Comparison of ENCODE assay signal across 8 cellular contexts in the genomic region with DNA sequence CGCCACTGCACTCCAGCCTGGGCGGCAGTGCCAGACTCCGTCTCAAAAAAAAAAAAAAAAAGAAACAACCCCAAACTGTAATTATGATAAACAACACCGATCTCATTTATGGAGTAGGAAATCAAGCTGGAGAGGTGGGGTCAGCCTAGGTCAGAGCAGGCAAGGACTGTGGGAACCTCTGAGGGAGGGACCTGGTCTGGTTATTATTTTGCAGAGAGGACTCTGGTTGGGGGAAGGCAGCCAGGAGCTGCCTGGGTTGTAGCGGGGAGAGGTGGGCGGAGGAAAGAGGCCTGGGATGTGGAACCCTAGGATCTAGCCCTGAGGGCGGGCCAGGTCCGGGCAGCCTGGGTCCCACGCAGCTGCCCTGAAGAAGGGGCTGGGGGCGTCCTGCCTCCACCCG. TPM values are rescaled to one million over a fixed set of nuclear protein-coding genes. Genes with fewer than 3 reads are reported as not detected.
DNase-seq lines count a peak whose midpoint lies in the region; ATAC-seq and TF ChIP-seq lines count a peak whose summit lies in the region.

No MANE protein-coding gene starts in this region.

- H3K27me3 Mint-ChIP-seq in neural progenitor cell (ENCODE audit: insufficient read depth, low read depth), result peaks cover 11% of the 10 kb centered on the region

- no peak for TF ChIP-seq CTCF in neural progenitor cell (IDR thresholded peaks at IDR 0.05)

- no peak overlapping the region for H3K27ac ChIP-seq in SJCRH30
- H3K27ac ChIP-seq in neural progenitor cell, result no peak overlapping the region

- H3K4me1 ChIP-seq in SJCRH30, result no peaks in the 10 kb centered on the region; the same call in 1 of the 2 replicates
- no peaks in the 10 kb centered on the region for H3K4me1 ChIP-seq in neural progenitor cell

- peaks cover 4% of the 10 kb centered on the region for H3F3A ChIP-seq in neural progenitor cell (ENCODE audit: low read depth)

- no peaks in the 10 kb centered on the region for H3K79me2 ChIP-seq in neural progenitor cell (ENCODE audit: low read depth)

- H3K4me2 ChIP-seq in neural progenitor cell, result peak overlapping the region; percentile 80

- H4K20me1 ChIP-seq in neural progenitor cell (ENCODE audit: low read depth), result no peaks in the 10 kb centered on the region

- DNase-seq in DMS114 treated with DMSO at 0.1 percent for 48 hours (lab: John Stamatoyannopoulos, UW; ENCODE audit: unreplicated experiment) (peak; percentile 15), SJCRH30 (peak; percentile 40 to 56), neural progenitor cell (ENCODE audit: low spot score) (no peak), cerebellar nuclear complex (lab: John Stamatoyannopoulos, UW) (no peak)

- H3K27ac Mint-ChIP-seq in neural progenitor cell, result no peak overlapping the region

- ATAC-seq in HG02642 (IDR thresholded peaks at IDR 0.05; ENCODE audit: poor library complexity, unreplicated experiment), result peak; percentile 14
- ATAC-seq in esophagus mucosa, result peak; percentile 12
- ATAC-seq in GM19463 (IDR thresholded peaks at IDR 0.05; ENCODE audit: unreplicated experiment), result no peak
- no peak for ATAC-seq in HG02970 (IDR thresholded peaks at IDR 0.05; ENCODE audit: low FRiP score, unreplicated experiment)

- H3K4me1 Mint-ChIP-seq in neural progenitor cell, result peaks cover 2% of the 10 kb centered on the region

- H3K27me3 ChIP-seq in SJCRH30 (peaks cover 8% of the 10 kb centered on the region), neural progenitor cell (peaks cover 43% of the 10 kb centered on the region)

- H3K9me3 ChIP-seq in SJCRH30 (replicated peaks), result no peaks in the 10 kb centered on the region
- H3K9me3 ChIP-seq in neural progenitor cell (ENCODE audit: low read depth), result no peaks in the 10 kb centered on the region

- H3K36me3 Mint-ChIP-seq in neural progenitor cell, result no peaks in the 10 kb centered on the region

- H3K36me3 ChIP-seq in SJCRH30 (no peaks in the 10 kb centered on the region), neural progenitor cell (no peaks in the 10 kb centered on the region)

- H3K9me3 Mint-ChIP-seq in neural progenitor cell, result no peaks in the 10 kb centered on the region

- no peak overlapping the region for H3K9ac ChIP-seq in neural progenitor cell

- H2AFZ ChIP-seq in neural progenitor cell (replicated peaks), result peak overlapping the region; percentile 87

- H3K4me3 ChIP-seq in SJCRH30 (peak overlapping the region; percentile 58), neural progenitor cell (peak overlapping the region; percentile 54)

- H3K4me3 Mint-ChIP-seq in neural progenitor cell, result peak overlapping the region; percentile 77

RNA-seq across cellular contexts. Expression of a gene that starts 10.9 kb away (rescaled TPM):
- not detected in 2 replicates for total RNA-seq in SJCRH30 (2014; rRNA removed; shearing (Covaris generic))
- 1.4 TPM for total RNA-seq in esophagus mucosa
- 1.1 TPM in 1 of 2 replicates, not detected in the other for total RNA-seq in neural progenitor cell (ENCODE audit: low replicate concordance)

RNA-seq across cellular contexts. Expression of a gene that starts 13.9 kb away (rescaled TPM):
- 16.0 and 18.7 TPM in 2 replicates for total RNA-seq in SJCRH30 (2014; rRNA removed; shearing (Covaris generic))
- total RNA-seq in esophagus mucosa (44.0 TPM), neural progenitor cell (ENCODE audit: low replicate concordance) (19.4 and 26.9 TPM in 2 replicates)

RNA-seq across cellular contexts. Expression of a gene that starts 25.4 kb away (rescaled TPM):
- total RNA-seq in SJCRH30 (2014; rRNA removed; shearing (Covaris generic)), result 0.32 and 0.56 TPM in 2 replicates
- 0.12 TPM for total RNA-seq in esophagus mucosa
- total RNA-seq in neural progenitor cell (ENCODE audit: low replicate concordance), result not detected in 2 replicates

RNA-seq across cellular contexts. Expression of a gene that starts 30.2 kb away (rescaled TPM):
- total RNA-seq in SJCRH30 (2014; rRNA removed; shearing (Covaris generic)), result 157 and 169 TPM in 2 replicates
- total RNA-seq in esophagus mucosa (115 TPM), neural progenitor cell (ENCODE audit: low replicate concordance) (155 and 160 TPM in 2 replicates)

RNA-seq across cellular contexts. Expression of a gene that starts 35.5 kb away (rescaled TPM):
- 4,297 and 4,417 TPM in 2 replicates for total RNA-seq in SJCRH30 (2014; rRNA removed; shearing (Covaris generic))
- total RNA-seq in esophagus mucosa, result 3,204 TPM
- 3,079 and 5,348 TPM in 2 replicates for total RNA-seq in neural progenitor cell (ENCODE audit: low replicate concordance)

Comparison
In these comparisons a context has a peak if more than half of its experiments do, and no peak if none do; other contexts are left out.
1. DNase-seq: peak in DMS114 treated with DMSO at 0.1 percent for 48 hours (single experiment) and SJCRH30 (2 of 2); none in neural progenitor cell (single experiment) and cerebellar nuclear complex (0 of 2).
2. ATAC-seq: peak in HG02642 (single experiment) and esophagus mucosa (single experiment); none in GM19463 (single experiment) and HG02970 (single experiment).